In the genomic region with DNA sequence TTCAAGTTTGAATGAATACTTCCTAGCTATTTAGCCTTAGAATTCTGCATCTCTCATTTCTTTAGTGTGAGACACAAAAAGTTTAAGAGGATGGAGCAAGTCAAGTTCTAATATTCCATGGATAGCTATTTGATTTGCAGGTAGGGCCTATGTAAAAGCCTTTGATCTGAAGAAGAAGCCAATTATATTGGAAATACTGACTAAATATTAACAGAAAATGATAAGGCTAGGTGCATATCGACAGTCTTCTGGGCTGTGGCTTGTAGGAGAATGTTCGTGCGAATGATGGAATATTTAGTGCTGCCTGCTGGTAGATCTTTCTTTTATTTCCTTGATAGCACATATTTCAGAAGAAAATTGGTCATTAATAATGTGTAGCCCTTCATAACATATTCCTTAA, we compare ENCODE assay signal across 26 cellular contexts. TPM values are rescaled to one million over a fixed set of nuclear protein-coding genes. Genes with fewer than 3 reads are reported as not detected.
DNase-seq lines count a peak whose midpoint lies in the region; ATAC-seq, FAIRE-seq and TF ChIP-seq lines count a peak whose summit lies in the region.
"Had no signal": no experiment of that assay in that cellular context is flagged by ENCODE, and none has a peak within 500 bp of the region (broad histone marks: within the 10 kb centered on the region; RNA-seq: fewer than 3 reads in every experiment).

A gene (minus strand): TSS at position 85 of the 400 bp plus-strand sequence. CDS start 150 bp downstream, outside the sequence.

- TF ChIP-seq EP300 in HepG2 (IDR thresholded peaks at IDR 0.05; ENCODE audit: low read depth in 2 of 2, low read length in 2 of 2) (no peak), HepG2 (CRISPR knock-in tag; IDR thresholded peaks at IDR 0.05; ENCODE audit: borderline replicate concordance) (no peak)

- no peak within 1 kb of the TSS for H3K4me2 ChIP-seq in Karpas-422 (ENCODE audit: low read depth, low read length, poor library complexity, severe bottlenecking)
- H3K4me2 ChIP-seq in HepG2 (ENCODE audit: low read depth, low read length): no peak within 1 kb of the TSS
- H3K4me2 ChIP-seq: A549; BLaER1 treated with 17β-estradiol and CSF1 and Interleukin-3, amounts not matched to agents 10 nM and 100 nM had no signal

- no peak for TF ChIP-seq RAD21 in HepG2 (CRISPR knock-in tag; IDR thresholded peaks at IDR 0.05)

- no peaks in the 10 kb centered on the region for H3K9me2 ChIP-seq in Karpas-422 (replicated peaks; ENCODE audit: insufficient read depth, low read length)

- peak within 1 kb of the TSS; percentile 3 for H3K27ac Mint-ChIP-seq in activated B cell treated with CpG ODN at 0.5 μM for 24 hours
- H3K27ac Mint-ChIP-seq: CD14-positive monocyte; CD4-positive, alpha-beta memory T cell had no signal

- no peaks in the 10 kb centered on the region for H3K36me3 Mint-ChIP-seq in activated B cell treated with CpG ODN at 0.5 μM for 24 hours (ENCODE audit: low read depth)
- H3K36me3 Mint-ChIP-seq: CD14-positive monocyte; CD4-positive, alpha-beta memory T cell had no signal

- ATAC-seq in activated B cell treated with CpG ODN at 0.5 μM for 24 hours (ENCODE audit: low read depth) (no peak), HepG2 (no peak), gastrocnemius medialis (no peak)
- ATAC-seq: A549 had no signal

- H3K4me3 ChIP-seq in Karpas-422 (ENCODE audit: low read length) (no peak within 1 kb of the TSS), HepG2 (replicated peaks in 1 of 3; ENCODE audit: insufficient read depth in 1 of 3, low read depth in 2 of 3, low read length in 3 of 3) (no peak within 1 kb of the TSS), gastrocnemius medialis (no peak within 1 kb of the TSS)
- H3K4me3 ChIP-seq: A549; BLaER1 treated with 17β-estradiol and CSF1 and Interleukin-3, amounts not matched to agents 10 nM and 100 nM; GM23248 had no signal

- H3K27me3 ChIP-seq in Karpas-422 (ENCODE audit: low read length) (no peaks in the 10 kb centered on the region), HepG2 (ENCODE audit: control insufficient read depth in 1 of 2, insufficient read depth in 2 of 2, low read length in 2 of 2) (no peaks in the 10 kb centered on the region), gastrocnemius medialis (no peaks in the 10 kb centered on the region)
- H3K27me3 ChIP-seq: BLaER1 treated with 17β-estradiol and CSF1 and Interleukin-3, amounts not matched to agents 10 nM and 100 nM had no signal

- H3K4me1 ChIP-seq in Karpas-422 (ENCODE audit: low read length) (no peaks in the 10 kb centered on the region), HepG2 (ENCODE audit: insufficient read depth, low read length) (peaks cover 29% of the 10 kb centered on the region), gastrocnemius medialis (no peaks in the 10 kb centered on the region)
- H3K4me1 ChIP-seq: A549, BE2C had no signal

- H3K4me3 Mint-ChIP-seq in activated B cell treated with CpG ODN at 0.5 μM for 24 hours: no peak within 1 kb of the TSS
- H3K4me3 Mint-ChIP-seq: CD14-positive monocyte; CD4-positive, alpha-beta memory T cell had no signal

- DNase-seq in Karpas-422 (no peak), activated B cell treated with CpG ODN at 0.5 μM for 24 hours (no peak), HepG2 (ENCODE audit: low spot score) (no peak), gastrocnemius medialis (no peak), SIG-M5 (lab: John Stamatoyannopoulos, UW) (no peak), CD1c-positive myeloid dendritic cell (ENCODE audit: extremely low spot score) (no peak), NCI-H2171 (lab: John Stamatoyannopoulos, UW) (no peak)
- DNase-seq: 8988T; ACHN; AML-193; BE2C; Calu3; CD4-positive, alpha-beta memory T cell; COR-L47; DMS53; DMS79 treated with DMSO at 0.1 percent for 48 hours; GM23248; H7; HCEC 1CT had no signal

- H3K27ac ChIP-seq in Karpas-422 (ENCODE audit: low read length) (no peak within 1 kb of the TSS), HepG2 (ENCODE audit: extremely low read length, insufficient read depth, low read length) (no peak within 1 kb of the TSS), gastrocnemius medialis (no peak within 1 kb of the TSS)
- H3K27ac ChIP-seq: BLaER1 treated with 17β-estradiol and CSF1 and Interleukin-3, amounts not matched to agents 10 nM and 100 nM; GM23248 had no signal

- in situ Hi-C loops in HepG2 (cut with HindIII; ENCODE audit: extremely low pct_ligation_motif_present, low pct_unique_long_range_greater_than_20kb): no loop called here
- in situ Hi-C loops in gastrocnemius medialis (cut with MboI; ENCODE audit: low sequenced_read_pairs in 4 of 4): loop anchor here in 1 of 4 donors (10.0 kb wide), 1 partner anchor 130 kb away; no protein-coding TSS in a partner anchor

- no peak for TF ChIP-seq CTCF in activated B cell treated with CpG ODN at 0.5 μM for 24 hours (IDR thresholded peaks at IDR 0.05)
- TF ChIP-seq CTCF in HepG2 (CRISPR knock-in tag; IDR thresholded peaks at IDR 0.05): no peak
- TF ChIP-seq CTCF in gastrocnemius medialis (IDR thresholded peaks at IDR 0.05 in 4 of 5, conservative IDR thresholded peaks at IDR 0.05 in 1 of 5): no peak

- CTCF ChIA-PET in activated B cell treated with CpG ODN at 0.5 μM for 24 hours (lab: Charles Lee) (no interaction called here), HepG2 (lab: Yijun Ruan, JAX; ENCODE audit: low intra/inter-chr PET ratio, low total read pairs) (no interaction called here)

- H4K20me1 ChIP-seq in Karpas-422 (ENCODE audit: insufficient read depth, low read depth, low read length) (no peaks in the 10 kb centered on the region), HepG2 (ENCODE audit: insufficient read depth, low read length) (no peaks in the 10 kb centered on the region)
- H4K20me1 ChIP-seq: BLaER1 treated with 17β-estradiol and CSF1 and Interleukin-3, amounts not matched to agents 10 nM and 100 nM had no signal

- no peaks in the 10 kb centered on the region for H3K9me3 Mint-ChIP-seq in activated B cell treated with CpG ODN at 0.5 μM for 24 hours
- H3K9me3 Mint-ChIP-seq: CD4-positive, alpha-beta memory T cell had no signal

- H3K79me2 ChIP-seq in Karpas-422 (ENCODE audit: low read length) (no peaks in the 10 kb centered on the region), HepG2 (ENCODE audit: insufficient read depth, low read length) (no peaks in the 10 kb centered on the region)

- no peaks in the 10 kb centered on the region for H3K36me3 ChIP-seq in Karpas-422 (ENCODE audit: insufficient read depth, low read length)
- H3K36me3 ChIP-seq in HepG2 (replicated peaks in 1 of 2; ENCODE audit: control insufficient read depth in 1 of 2, insufficient read depth in 2 of 2, low read length in 2 of 2): no peaks in the 10 kb centered on the region
- no peaks in the 10 kb centered on the region for H3K36me3 ChIP-seq in gastrocnemius medialis
- H3K36me3 ChIP-seq: BE2C; BLaER1 treated with 17β-estradiol and CSF1 and Interleukin-3, amounts not matched to agents 10 nM and 100 nM had no signal

- no TSS peak for BruUV-seq in HepG2 (replicated peaks; lab: Mats Ljungman, UMichigan)

- WGBS in HepG2 (ENCODE audit: low lambda C conversion rate): 85% methylated on average over 3 of the region's 3 CpGs

- TF ChIP-seq POLR2A in HepG2 (IDR thresholded peaks at IDR 0.05; ENCODE audit: insufficient read depth in 1 of 2, low read depth in 2 of 2, low read length in 2 of 2): no peak
- TF ChIP-seq POLR2A in gastrocnemius medialis (IDR thresholded peaks at IDR 0.05): no peak

- POLR2A ChIA-PET in activated B cell treated with CpG ODN at 0.5 μM for 24 hours (lab: Charles Lee) (no interaction called here), HepG2 (lab: Yijun Ruan, JAX) (no interaction called here)

- peaks cover 4% of the 10 kb centered on the region for H3K4me1 Mint-ChIP-seq in activated B cell treated with CpG ODN at 0.5 μM for 24 hours
- H3K4me1 Mint-ChIP-seq: CD4-positive, alpha-beta memory T cell had no signal

- FAIRE-seq in HepG2 (lab: Jason Lieb, UNC): peak; percentile 8
- FAIRE-seq: A549, G401.6, GM12892, GM19239, H1 had no signal

- H3K9ac ChIP-seq in Karpas-422 (ENCODE audit: low read length): no peak within 1 kb of the TSS
- no peak within 1 kb of the TSS for H3K9ac ChIP-seq in HepG2 (ENCODE audit: insufficient read depth, low read depth, low read length)
- H3K9ac ChIP-seq: BLaER1 treated with 17β-estradiol and CSF1 and Interleukin-3, amounts not matched to agents 10 nM and 100 nM; GM23248 had no signal

- H3K9me3 ChIP-seq in Karpas-422 (ENCODE audit: low read length) (no peaks in the 10 kb centered on the region), HepG2 (ENCODE audit: low read length) (no peaks in the 10 kb centered on the region), gastrocnemius medialis (no peaks in the 10 kb centered on the region)
- H3K9me3 ChIP-seq: A549, BE2C had no signal

- H2AFZ ChIP-seq in Karpas-422 (ENCODE audit: low read length) (peak within 1 kb of the TSS; percentile 37; the same call in 1 of the 2 replicates), HepG2 (ENCODE audit: low read length) (no peak within 1 kb of the TSS)
- H2AFZ ChIP-seq: GM23248 had no signal

- peaks cover 6% of the 10 kb centered on the region for H3K27me3 Mint-ChIP-seq in activated B cell treated with CpG ODN at 0.5 μM for 24 hours

- intact Hi-C loops in activated B cell treated with CpG ODN at 0.5 μM for 24 hours (cut with micrococcal nuclease): no loop called here
- intact Hi-C loops in HepG2 (cut with micrococcal nuclease; ENCODE audit: unreplicated experiment): no loop called here
- intact Hi-C loops in gastrocnemius medialis (cut with DNase I; ENCODE audit: low total_unique reads): no loop called here

RNA-seq across cellular contexts. Expression of the gene that starts here (rescaled TPM):
- not detected in 2 replicates for total RNA-seq in Karpas-422 (2014; rRNA removed; shearing (Covaris generic); ENCODE audit: low replicate concordance)
- total RNA-seq in activated B cell treated with CpG ODN at 0.5 μM for 24 hours: not detected in 2 replicates
- not detected in 2 replicates for total RNA-seq in HepG2 (2016; rRNA removed; fragmentation: Illumina TruSeq; extraction: Trizol)
- total RNA-seq in HepG2 (2016; cell fraction: cytosol; rRNA removed; fragmentation: Illumina TruSeq; extraction: Trizol; ENCODE audit: low read depth): not detected in 2 replicates
- 0.11 and 0.27 TPM in 2 replicates for total RNA-seq in HepG2 (2016; cell fraction: insoluble cytoplasmic fraction; rRNA removed; fragmentation: Illumina TruSeq; extraction: Trizol)
- not detected in 2 replicates for total RNA-seq in HepG2 (2016; cell fraction: membrane; rRNA removed; fragmentation: Illumina TruSeq; extraction: Trizol)
- total RNA-seq in HepG2 (2016; cell fraction: nucleus; rRNA removed; fragmentation: Illumina TruSeq; extraction: Trizol): not detected in 2 replicates
- not detected in 2 replicates for polyA plus RNA-seq in HepG2 (2011; rRNA removed)
- not detected in 2 replicates for polyA plus RNA-seq in HepG2 (2011; cell fraction: cytosol; rRNA removed)
- 0.26 TPM in 1 of 2 replicates, not detected in the other for polyA plus RNA-seq in HepG2 (2011; cell fraction: nucleus; rRNA removed)
- polyA plus RNA-seq in HepG2 (2012): 1.2 and 1.7 TPM in 2 replicates
- polyA plus RNA-seq in HepG2 (2016; cell fraction: cytosol; fragmentation: Illumina TruSeq; extraction: Trizol; ENCODE audit: low read depth): not detected in 2 replicates
- polyA plus RNA-seq in HepG2 (2016; cell fraction: insoluble cytoplasmic fraction; fragmentation: Illumina TruSeq; extraction: Trizol; ENCODE audit: low read depth): not detected in 2 replicates
- not detected in 2 replicates for polyA plus RNA-seq in HepG2 (2016; cell fraction: membrane; fragmentation: Illumina TruSeq; extraction: Trizol; ENCODE audit: low read depth)
- polyA plus RNA-seq in HepG2 (2016; cell fraction: nucleus; fragmentation: Illumina TruSeq; extraction: Trizol; ENCODE audit: insufficient read depth, low read depth): not detected in 2 replicates
- not detected in 2 replicates for polyA minus RNA-seq in HepG2 (2011; rRNA and poly(A)+ RNA removed; ENCODE audit: low replicate concordance)
- polyA minus RNA-seq in HepG2 (2011; cell fraction: cytosol; rRNA and poly(A)+ RNA removed): not detected in 2 replicates
- polyA minus RNA-seq in HepG2 (2011; cell fraction: nucleus; rRNA and poly(A)+ RNA removed): not detected in 2 replicates
- total RNA-seq in gastrocnemius medialis: not detected
- total RNA-seq: Calu3; CD4-positive, alpha-beta memory T cell; H1; H7 had no signal
- polyA plus RNA-seq: A549; CD14-positive monocyte; CD4-positive, alpha-beta memory T cell; H1 had no signal
